ENCODE assay signal across 36 cellular contexts in genomic region chr1:2183937-2184334, GRCh38.
"Had no signal": no experiment of that assay in that cellular context is flagged by ENCODE, and none has a peak within 500 bp of the region (broad histone marks: within the 10 kb centered on the region; RNA-seq: fewer than 3 reads in every experiment).

No MANE protein-coding gene starts in this region.

- H3K36me3 Mint-ChIP-seq: activated naive CD8-positive, alpha-beta T cell treated with anti-CD3 and anti-CD28 coated beads for 36 hours had no signal

- H3K27me3 Mint-ChIP-seq: activated B cell treated with CpG ODN at 0.5 μM for 24 hours; activated CD4-positive, alpha-beta memory T cell treated with anti-CD3 and anti-CD28 coated beads for 36 hours; activated naive CD4-positive, alpha-beta T cell treated with anti-CD3 and anti-CD28 coated beads, Interleukin-2, amount 10 ng/mL, durations not matched to agents 7 days and 5 days; activated naive CD8-positive, alpha-beta T cell treated with anti-CD3 and anti-CD28 coated beads for 36 hours; T-cell had no signal

- H3K4me3 Mint-ChIP-seq: activated B cell treated with CpG ODN at 0.5 μM for 24 hours; activated CD4-positive, alpha-beta memory T cell treated with anti-CD3 and anti-CD28 coated beads for 36 hours; activated naive CD4-positive, alpha-beta T cell treated with anti-CD3 and anti-CD28 coated beads, Interleukin-2, amount 10 ng/mL, durations not matched to agents 7 days and 5 days; activated naive CD8-positive, alpha-beta T cell treated with anti-CD3 and anti-CD28 coated beads for 36 hours; activated T-cell treated with anti-CD3 and anti-CD28 coated beads, Interleukin-2, amount 50 U/mL, for 4 hours; activated T-helper 1 cell treated with anti-CD3 and anti-CD28 coated beads, Interleukin-12 subunit alpha, Interleukin-12 subunit beta, Interleukin-2, Interleukin-4 antibody, amounts not matched to agents 30 ng/mL and 10 ng/mL and 1 ng/mL, durations not matched to agents 14 hours and 24 hours and 36 hours; T-cell had no signal

- DNase-seq: activated B cell treated with CpG ODN at 0.5 μM for 24 hours; activated CD4-positive, alpha-beta memory T cell treated with anti-CD3 and anti-CD28 coated beads for 36 hours; activated CD4-positive, alpha-beta T cell treated with anti-CD3 and anti-CD28 coated beads for 4 hours; activated CD4-positive, alpha-beta T cell treated with anti-CD3 and anti-CD28 coated beads, Interleukin-2, amount 50 U/mL, for 1 hour; activated CD4-positive, CD25-positive, alpha-beta regulatory T cell treated with anti-CD3 and anti-CD28 coated beads, Interleukin-2, amount 50 U/mL, for 72 hours; activated CD8-positive, alpha-beta memory T cell treated with anti-CD3 and anti-CD28 coated beads, Interleukin-2, amount 50 U/mL, for 4 hours; activated gamma-delta T cell treated with Interleukin-2 at 50 U/mL for 16 hours; activated naive CD4-positive, alpha-beta T cell treated with anti-CD3 and anti-CD28 coated beads, Interleukin-2, amount 10 ng/mL, durations not matched to agents 7 days and 5 days; activated naive CD8-positive, alpha-beta T cell treated with anti-CD3 and anti-CD28 coated beads for 36 hours; activated T-cell treated with anti-CD3 and anti-CD28 coated beads for 4 hours; activated T-cell treated with anti-CD3 and anti-CD28 coated beads, Interleukin-2, amount 50 U/mL, for 4 hours; amygdala; Karpas-422; NCI-H1105; NCI-H1436; NCI-H1694 treated with DMSO at 0.1 percent for 48 hours; NCI-H2029; NCI-H2107; NCI-H2171; NCI-H510A; NCI-H526; NCI-H748 treated with DMSO at 0.1 percent for 48 hours; NK-92 treated with Interleukin-12 subunit alpha and Interleukin-12 subunit beta, amount 100 ng/mL, for 24 hours; PC-3; Peyer's patch; RPMI8226; SIG-M5; T-cell; T-helper 2 cell; T-helper 9 cell had no signal

- H3K4me1 ChIP-seq: ascending aorta, breast epithelium had no signal

- H3K27ac Mint-ChIP-seq: activated B cell treated with CpG ODN at 0.5 μM for 24 hours; activated CD4-positive, alpha-beta memory T cell treated with anti-CD3 and anti-CD28 coated beads for 36 hours; activated naive CD4-positive, alpha-beta T cell treated with anti-CD3 and anti-CD28 coated beads, Interleukin-2, amount 10 ng/mL, durations not matched to agents 7 days and 5 days; activated naive CD8-positive, alpha-beta T cell treated with anti-CD3 and anti-CD28 coated beads for 36 hours; T-cell had no signal

- ATAC-seq: activated T-cell treated with anti-CD3 and anti-CD28 coated beads, Interleukin-2, amount 50 U/mL, for 4 hours; PC-3; Right ventricle myocardium inferior; SK-N-SH treated with all-trans-retinoic acid at 6 μM for 48 hours; T-cell had no signal

- H3K36me3 ChIP-seq: breast epithelium had no signal

- H3K27ac ChIP-seq: ascending aorta, breast epithelium, Peyer's patch, VCaP had no signal

- H3K4me1 Mint-ChIP-seq: activated naive CD8-positive, alpha-beta T cell treated with anti-CD3 and anti-CD28 coated beads for 36 hours had no signal

- H3K4me3 ChIP-seq: ascending aorta, breast epithelium, Peyer's patch had no signal

- H3K9me3 ChIP-seq: ascending aorta, breast epithelium, Peyer's patch had no signal
